In genomic region chr12:138898-139534, GRCh38 we compare ENCODE assay signal across 10 cellular contexts.
DNase-seq lines count a peak whose midpoint lies in the region; ATAC-seq and TF ChIP-seq lines count a peak whose summit lies in the region.
"Had no signal": no experiment of that assay in that cellular context is flagged by ENCODE, and none has a peak within 500 bp of the region (broad histone marks: within the 10 kb centered on the region; RNA-seq: fewer than 3 reads in every experiment).

No MANE protein-coding gene starts in this region.

- ATAC-seq in HG03571 (IDR thresholded peaks at IDR 0.05; ENCODE audit: unreplicated experiment) (no peak), GM18517 (IDR thresholded peaks at IDR 0.05; ENCODE audit: unreplicated experiment) (no peak), GM18868 (IDR thresholded peaks at IDR 0.05; ENCODE audit: unreplicated experiment) (no peak)

- DNase-seq in GF-D8 (lab: John Stamatoyannopoulos, UW) (peak; percentile 17), spleen (no peak), NCI-H2081 (lab: John Stamatoyannopoulos, UW) (no peak)
- peak; percentile 5 for DNase-seq in activated naive CD4-positive, alpha-beta T cell treated with Interleukin-2 at 50 U/mL for 16 hours
- DNase-seq: DMS153 had no signal

- H3K36me3 ChIP-seq in iPS-15b (ENCODE audit: control insufficient read depth, insufficient read depth, low read length) = no peaks in the 10 kb centered on the region
- H3K36me3 ChIP-seq in spleen = no peaks in the 10 kb centered on the region
- H3K36me3 ChIP-seq: neutrophil had no signal

- H3K4me1 ChIP-seq in iPS-15b (ENCODE audit: control insufficient read depth, insufficient read depth, low read length) (peaks cover 20% of the 10 kb centered on the region), spleen (peaks cover 0 to 12% (median 0%) of the 10 kb centered on the region in 6 donors)

- WGBS in spleen, 5 donors = 15 to 43% (median 29%) methylated on average over 34 to 49 of the region's 49 CpGs

- H3K4me3 ChIP-seq in iPS-15b (ENCODE audit: low read depth, low read length) (peak overlapping the region; percentile 30), spleen (peak overlapping the region in 6 of 8 donors; percentile 2 to 42 (median 19))

- no peaks in the 10 kb centered on the region for H3K9me3 ChIP-seq in iPS-15b (ENCODE audit: control insufficient read depth, insufficient read depth, low read length)
- no peaks in the 10 kb centered on the region for H3K9me3 ChIP-seq in spleen
- H3K9me3 ChIP-seq: neutrophil had no signal

- no peak for TF ChIP-seq CTCF in spleen (IDR thresholded peaks at IDR 0.05 in 8 of 11, conservative IDR thresholded peaks at IDR 0.05 in 3 of 11)

- H3K9ac ChIP-seq in iPS-15b (ENCODE audit: low read depth, low read length) = no peak overlapping the region

- peaks cover 33% of the 10 kb centered on the region for H3K27me3 ChIP-seq in iPS-15b (ENCODE audit: control insufficient read depth, insufficient read depth, low read length)
- peaks cover 0 to 53% (median 22%) of the 10 kb centered on the region in 7 donors for H3K27me3 ChIP-seq in spleen (replicated peaks in 1 of 7)

- intact Hi-C loops in spleen (cut with DNase I; ENCODE audit: low total_unique reads) = no loop called here

- no peak for TF ChIP-seq POLR2A in spleen (IDR thresholded peaks at IDR 0.05)

- no peak overlapping the region for H3K27ac ChIP-seq in spleen
- H3K27ac ChIP-seq: neutrophil had no signal

Comparison
In these comparisons a context has a peak if more than half of its experiments do, and no peak if none do; other contexts are left out.
1. DNase-seq: peak in GF-D8 (single experiment) and activated naive CD4-positive, alpha-beta T cell treated with Interleukin-2 at 50 U/mL for 16 hours (single experiment); none in spleen (single experiment) and NCI-H2081 (0 of 2).